ENCODE assay signal across 24 cellular contexts in genomic region chr14:21248338-21248737, GRCh38. TPM values are rescaled to one million over a fixed set of nuclear protein-coding genes. Genes with fewer than 3 reads are reported as not detected.
DNase-seq lines count a peak whose midpoint lies in the region; ATAC-seq and TF ChIP-seq lines count a peak whose summit lies in the region.
"Had no signal": no experiment of that assay in that cellular context is flagged by ENCODE, and none has a peak within 500 bp of the region (broad histone marks: within the 10 kb centered on the region; RNA-seq: fewer than 3 reads in every experiment).

No MANE protein-coding gene starts in this region.

- no peaks in the 10 kb centered on the region for H3K9me2 ChIP-seq in GM23338 (ENCODE audit: insufficient read depth)
- H3K9me2 ChIP-seq: SK-N-SH had no signal

- H3K36me3 Mint-ChIP-seq in activated CD4-positive, alpha-beta memory T cell treated with anti-CD3 and anti-CD28 coated beads for 36 hours = peaks cover 70% of the 10 kb centered on the region
- peaks cover 77% of the 10 kb centered on the region for H3K36me3 Mint-ChIP-seq in activated CD4-positive, alpha-beta memory T cell treated with anti-CD3 and anti-CD28 coated beads, Interleukin-2, amount 10 ng/mL, durations not matched to agents 7 days and 5 days (ENCODE audit: low read depth)
- H3K36me3 Mint-ChIP-seq in GM23338 (ENCODE audit: low read depth) = peaks cover 93% of the 10 kb centered on the region
- H3K36me3 Mint-ChIP-seq in activated naive CD8-positive, alpha-beta T cell treated with anti-CD3 and anti-CD28 coated beads for 36 hours = peaks cover 75% of the 10 kb centered on the region
- H3K36me3 Mint-ChIP-seq in nephron progenitor cell (ENCODE audit: low read depth) = peaks cover 92% of the 10 kb centered on the region

- H2AFZ ChIP-seq in GM23338 = no peak overlapping the region

- H3K4me3 ChIP-seq in GM23338 (no peak overlapping the region), SJCRH30 (no peak overlapping the region)
- H3K4me3 ChIP-seq: lung, skin epidermis, thoracic aorta had no signal

- H3K36me3 ChIP-seq in GM23338 (ENCODE audit: insufficient read depth) (peaks cover 53% of the 10 kb centered on the region), SJCRH30 (peaks cover 82% of the 10 kb centered on the region)

- H3K4me1 ChIP-seq in GM23338 (ENCODE audit: insufficient read depth) (no peaks in the 10 kb centered on the region; the same call in 1 of the 2 replicates), SJCRH30 (peaks cover 3% of the 10 kb centered on the region; the same call in 1 of the 2 replicates)
- H3K4me1 ChIP-seq: BE2C had no signal

- intact Hi-C loops in activated CD4-positive, alpha-beta memory T cell treated with anti-CD3 and anti-CD28 coated beads for 36 hours (cut with micrococcal nuclease) = no loop called here

- TF ChIP-seq CTCF in GM23338 (conservative IDR thresholded peaks at IDR 0.05; ENCODE audit: low read depth in 2 of 2) (no peak), nephron progenitor cell (IDR thresholded peaks at IDR 0.05) (no peak)

- no peak overlapping the region for H3K4me3 Mint-ChIP-seq in activated CD4-positive, alpha-beta memory T cell treated with anti-CD3 and anti-CD28 coated beads for 36 hours
- H3K4me3 Mint-ChIP-seq in activated CD4-positive, alpha-beta memory T cell treated with anti-CD3 and anti-CD28 coated beads, Interleukin-2, amount 10 ng/mL, durations not matched to agents 7 days and 5 days = no peak overlapping the region
- H3K4me3 Mint-ChIP-seq in GM23338 (peak overlapping the region; percentile 11; the same call in 1 of the 3 replicates), nephron progenitor cell (no peak overlapping the region)
- H3K4me3 Mint-ChIP-seq in activated naive CD8-positive, alpha-beta T cell treated with anti-CD3 and anti-CD28 coated beads for 36 hours = no peak overlapping the region
- H3K4me3 Mint-ChIP-seq: T-helper 2 cell treated with Interferon-gamma antibody and Interleukin-4, amounts not matched to agents 5 μg/mL and 100 μg/mL, for 36 hours had no signal

- no peak overlapping the region for H3K4me2 ChIP-seq in GM23338
- H3K4me2 ChIP-seq: SK-N-SH had no signal

- H3K27me3 ChIP-seq in GM23338 (ENCODE audit: insufficient read depth) = no peaks in the 10 kb centered on the region
- no peaks in the 10 kb centered on the region for H3K27me3 ChIP-seq in SJCRH30
- H3K27me3 ChIP-seq: BE2C had no signal

- peaks cover 100% of the 10 kb centered on the region for H3K79me2 ChIP-seq in GM23338 (replicated peaks; ENCODE audit: insufficient read depth)

- no peaks in the 10 kb centered on the region for H3K9me3 ChIP-seq in SJCRH30 (replicated peaks)
- H3K9me3 ChIP-seq: BE2C, SK-N-SH, thoracic aorta had no signal

- POLR2A ChIA-PET in activated CD4-positive, alpha-beta memory T cell treated with anti-CD3 and anti-CD28 coated beads for 36 hours (lab: Charles Lee) = no interaction called here
- POLR2A ChIA-PET in activated CD4-positive, alpha-beta memory T cell treated with anti-CD3 and anti-CD28 coated beads, Interleukin-2, amount 10 ng/mL, durations not matched to agents 7 days and 5 days (lab: Charles Lee) = interaction anchor here (8.4 kb wide), 1 partner anchor 14 kb away, joined by 61 read pairs; no protein-coding TSS in a partner anchor

- H3F3A ChIP-seq in GM23338 (replicated peaks; ENCODE audit: low read depth) = peaks cover 39% of the 10 kb centered on the region

- no peak for DNase-seq in activated CD4-positive, alpha-beta memory T cell treated with anti-CD3 and anti-CD28 coated beads for 36 hours
- DNase-seq in activated CD4-positive, alpha-beta memory T cell treated with anti-CD3 and anti-CD28 coated beads, Interleukin-2, amount 10 ng/mL, durations not matched to agents 7 days and 5 days = no peak
- DNase-seq in GM23338 (ENCODE audit: low spot score) = no peak
- no peak for DNase-seq in activated naive CD8-positive, alpha-beta T cell treated with anti-CD3 and anti-CD28 coated beads for 36 hours
- DNase-seq in nephron progenitor cell = no peak
- DNase-seq in RPMI8226 = no peak
- DNase-seq in SJCRH30 = no peak
- DNase-seq in NCI-H187 treated with DMSO at 0.1 percent for 48 hours (lab: John Stamatoyannopoulos, UW) = no peak
- DNase-seq: activated CD4-positive, CD25-positive, alpha-beta regulatory T cell; BE2C; kidney glomerular epithelial cell; NCI-H1092 treated with DMSO at 0.1 percent for 48 hours; NCI-H2107; NCI-H510A treated with DMSO at 0.1 percent for 48 hours; NK-92 treated with Interleukin-12 subunit alpha and Interleukin-12 subunit beta, amount 100 ng/mL, for 24 hours; SK-N-SH; stimulated activated CD4-positive, alpha-beta T cell treated with anti-CD3 and anti-CD28 coated beads, Interleukin-1b, Interleukin-23, amount 100 ng/mL, for 48 hours had no signal

- CTCF ChIA-PET in activated CD4-positive, alpha-beta memory T cell treated with anti-CD3 and anti-CD28 coated beads for 36 hours (lab: Charles Lee) = no interaction called here
- CTCF ChIA-PET in activated CD4-positive, alpha-beta memory T cell treated with anti-CD3 and anti-CD28 coated beads, Interleukin-2, amount 10 ng/mL, durations not matched to agents 7 days and 5 days (lab: Charles Lee) = no interaction called here

- H3K27me3 Mint-ChIP-seq in activated CD4-positive, alpha-beta memory T cell treated with anti-CD3 and anti-CD28 coated beads for 36 hours = no peaks in the 10 kb centered on the region
- H3K27me3 Mint-ChIP-seq in activated CD4-positive, alpha-beta memory T cell treated with anti-CD3 and anti-CD28 coated beads, Interleukin-2, amount 10 ng/mL, durations not matched to agents 7 days and 5 days = no peaks in the 10 kb centered on the region
- H3K27me3 Mint-ChIP-seq in GM23338 (ENCODE audit: insufficient read depth, low read depth, poor library complexity) = peaks cover 17% of the 10 kb centered on the region
- no peaks in the 10 kb centered on the region for H3K27me3 Mint-ChIP-seq in activated naive CD8-positive, alpha-beta T cell treated with anti-CD3 and anti-CD28 coated beads for 36 hours
- H3K27me3 Mint-ChIP-seq in nephron progenitor cell (ENCODE audit: low read depth, poor library complexity) = no peaks in the 10 kb centered on the region

- H3K4me1 Mint-ChIP-seq in activated CD4-positive, alpha-beta memory T cell treated with anti-CD3 and anti-CD28 coated beads for 36 hours (ENCODE audit: low read depth) = peaks cover 75% of the 10 kb centered on the region
- H3K4me1 Mint-ChIP-seq in activated CD4-positive, alpha-beta memory T cell treated with anti-CD3 and anti-CD28 coated beads, Interleukin-2, amount 10 ng/mL, durations not matched to agents 7 days and 5 days = peaks cover 59% of the 10 kb centered on the region
- H3K4me1 Mint-ChIP-seq in GM23338 (peaks cover 36% of the 10 kb centered on the region), nephron progenitor cell (no peaks in the 10 kb centered on the region)
- peaks cover 59% of the 10 kb centered on the region for H3K4me1 Mint-ChIP-seq in activated naive CD8-positive, alpha-beta T cell treated with anti-CD3 and anti-CD28 coated beads for 36 hours

- peak overlapping the region; percentile 62; the same call in 1 of the 2 replicates for H3K27ac ChIP-seq in GM23338 (ENCODE audit: low read depth)
- H3K27ac ChIP-seq in SJCRH30 = no peak overlapping the region
- H3K27ac ChIP-seq: skin epidermis, thoracic aorta had no signal

- H3K9me3 Mint-ChIP-seq in activated CD4-positive, alpha-beta memory T cell treated with anti-CD3 and anti-CD28 coated beads for 36 hours = no peaks in the 10 kb centered on the region
- H3K9me3 Mint-ChIP-seq in activated CD4-positive, alpha-beta memory T cell treated with anti-CD3 and anti-CD28 coated beads, Interleukin-2, amount 10 ng/mL, durations not matched to agents 7 days and 5 days = no peaks in the 10 kb centered on the region
- no peaks in the 10 kb centered on the region; the same call in 2 of the 3 replicates for H3K9me3 Mint-ChIP-seq in GM23338
- peaks cover 3% of the 10 kb centered on the region for H3K9me3 Mint-ChIP-seq in activated naive CD8-positive, alpha-beta T cell treated with anti-CD3 and anti-CD28 coated beads for 36 hours
- peaks cover 22% of the 10 kb centered on the region for H3K9me3 Mint-ChIP-seq in nephron progenitor cell
- H3K9me3 Mint-ChIP-seq: activated T-helper 2 cell treated with anti-CD3 and anti-CD28 coated beads, Interferon-gamma antibody, Interleukin-2, Interleukin-4, amounts not matched to agents 10 μg/mL and 5 μg/mL and 100 μg/mL, durations not matched to agents 14 hours and 24 hours and 36 hours; T-helper 2 cell treated with Interferon-gamma antibody and Interleukin-4, amounts not matched to agents 5 μg/mL and 100 μg/mL, for 36 hours had no signal

- H4K20me1 ChIP-seq in GM23338 (replicated peaks; ENCODE audit: insufficient read depth) = peaks cover 95% of the 10 kb centered on the region

- H3K27ac Mint-ChIP-seq in activated CD4-positive, alpha-beta memory T cell treated with anti-CD3 and anti-CD28 coated beads for 36 hours = peak overlapping the region; percentile 56
- H3K27ac Mint-ChIP-seq in activated CD4-positive, alpha-beta memory T cell treated with anti-CD3 and anti-CD28 coated beads, Interleukin-2, amount 10 ng/mL, durations not matched to agents 7 days and 5 days = no peak overlapping the region
- H3K27ac Mint-ChIP-seq in GM23338 = peak overlapping the region; percentile 29
- peak overlapping the region; percentile 20 for H3K27ac Mint-ChIP-seq in activated naive CD8-positive, alpha-beta T cell treated with anti-CD3 and anti-CD28 coated beads for 36 hours
- H3K27ac Mint-ChIP-seq in nephron progenitor cell = peak overlapping the region; percentile 50
- H3K27ac Mint-ChIP-seq: activated T-helper 2 cell treated with anti-CD3 and anti-CD28 coated beads, Interferon-gamma antibody, Interleukin-2, Interleukin-4, amounts not matched to agents 10 μg/mL and 5 μg/mL and 100 μg/mL, durations not matched to agents 14 hours and 24 hours and 36 hours; T-helper 2 cell treated with Interferon-gamma antibody and Interleukin-4, amounts not matched to agents 5 μg/mL and 100 μg/mL, for 36 hours had no signal

- no peak for ATAC-seq in GM23338

RNA-seq across cellular contexts. Expression of gene HNRNPC, which starts 20.9 kb away (rescaled TPM):
- total RNA-seq in activated CD4-positive, alpha-beta memory T cell treated with anti-CD3 and anti-CD28 coated beads for 36 hours = 1,000 to 10,000 TPM; 1,063 to 1,070 TPM
- total RNA-seq in activated CD4-positive, alpha-beta memory T cell treated with anti-CD3 and anti-CD28 coated beads, Interleukin-2, amount 10 ng/mL, durations not matched to agents 7 days and 5 days = 100 to 1,000 TPM; 689 to 710 TPM
- total RNA-seq in GM23338 (2014; rRNA removed; shearing (Covaris generic)) = 1,259 and 1,323 TPM in 2 replicates
- 1,257 and 1,296 TPM in 2 replicates for polyA plus RNA-seq in GM23338 (2016; fragmentation: Nextera tagmentation; extraction: Ambion mirVana)
- 1,000 to 10,000 TPM; 1,256 to 1,302 TPM for total RNA-seq in activated naive CD8-positive, alpha-beta T cell treated with anti-CD3 and anti-CD28 coated beads for 36 hours
- total RNA-seq in SJCRH30 (2014; rRNA removed; shearing (Covaris generic)) = 1,205 and 1,219 TPM in 2 replicates

RNA-seq across cellular contexts. Expression of gene RPGRIP1, which starts 31.5 kb away (rescaled TPM):
- under 1 TPM in 1 of 2 experiments, not detected in 1; 0.07 TPM for total RNA-seq in activated CD4-positive, alpha-beta memory T cell treated with anti-CD3 and anti-CD28 coated beads for 36 hours
- not detected for total RNA-seq in activated CD4-positive, alpha-beta memory T cell treated with anti-CD3 and anti-CD28 coated beads, Interleukin-2, amount 10 ng/mL, durations not matched to agents 7 days and 5 days
- 0.93 and 1.6 TPM in 2 replicates for total RNA-seq in GM23338 (2014; rRNA removed; shearing (Covaris generic))
- 0.24 and 0.26 TPM in 2 replicates for polyA plus RNA-seq in GM23338 (2016; fragmentation: Nextera tagmentation; extraction: Ambion mirVana)
- total RNA-seq in activated naive CD8-positive, alpha-beta T cell treated with anti-CD3 and anti-CD28 coated beads for 36 hours = under 1 TPM; 0.08 to 0.22 TPM
- total RNA-seq in SJCRH30 (2014; rRNA removed; shearing (Covaris generic)) = not detected in 2 replicates
- total RNA-seq: activated T-helper 2 cell treated with anti-CD3 and anti-CD28 coated beads, Interferon-gamma antibody, Interleukin-2, Interleukin-4, amounts not matched to agents 10 μg/mL and 5 μg/mL and 100 μg/mL, durations not matched to agents 14 hours and 24 hours and 36 hours; bronchial epithelial cell; pulmonary artery endothelial cell; thoracic aorta had no signal
- polyA plus RNA-seq: SK-N-SH had no signal
